9 cellular contexts compared by ENCODE assay signal in genomic region chr4:172892300-172892699, GRCh38.
DNase-seq lines count a peak whose midpoint lies in the region; ATAC-seq and TF ChIP-seq lines count a peak whose summit lies in the region.
"Had no signal": no experiment of that assay in that cellular context is flagged by ENCODE, and none has a peak within 500 bp of the region (broad histone marks: within the 10 kb centered on the region; RNA-seq: fewer than 3 reads in every experiment).

No MANE protein-coding gene starts in this region.

- H3K4me3 ChIP-seq in mucosa of descending colon, result no peak overlapping the region
- H3K4me3 ChIP-seq: skin epidermis had no signal

- peak; percentile 4 for DNase-seq in amniotic epithelial cell (ENCODE audit: low read depth)
- DNase-seq in mucosa of descending colon, result peak in 1 of 3 donors; percentile 10
- DNase-seq in NCI-H1436 (lab: John Stamatoyannopoulos, UW), result no peak
- no peak for DNase-seq in superior temporal gyrus (ENCODE audit: extremely low spot score)
- no peak for DNase-seq in stimulated activated CD4-positive, alpha-beta T cell treated with anti-CD3 and anti-CD28 coated beads, Interleukin-2, amount 100 ng/mL, for 48 hours
- no peak for DNase-seq in activated effector memory CD4-positive, alpha-beta T cell treated with anti-CD3 and anti-CD28 coated beads, Interleukin-2, amount 50 U/mL, for 16 hours

- ATAC-seq in GM18505 (IDR thresholded peaks at IDR 0.05; ENCODE audit: unreplicated experiment), result peak; percentile 68
- peak; percentile 65 for ATAC-seq in HG03159 (IDR thresholded peaks at IDR 0.05; ENCODE audit: unreplicated experiment)
- peak; percentile 70 for ATAC-seq in mucosa of descending colon

- H3K9me3 ChIP-seq in mucosa of descending colon, result peaks cover 9% of the 10 kb centered on the region

- no peak for TF ChIP-seq CTCF in mucosa of descending colon (IDR thresholded peaks at IDR 0.05)

- intact Hi-C loops in mucosa of descending colon (cut with DNase I, micrococcal nuclease), result no loop called here

- TF ChIP-seq POLR2A in GM18505 (IDR thresholded peaks at IDR 0.05; ENCODE audit: borderline replicate concordance, extremely low read depth, insufficient read depth, insufficient read length), result no peak

- no peaks in the 10 kb centered on the region for H3K4me1 ChIP-seq in mucosa of descending colon (ENCODE audit: low read depth)

- H3K36me3 ChIP-seq in mucosa of descending colon (ENCODE audit: low read depth), result no peaks in the 10 kb centered on the region
